ENCODE assay signal across 12 cellular contexts in the genomic region with DNA sequence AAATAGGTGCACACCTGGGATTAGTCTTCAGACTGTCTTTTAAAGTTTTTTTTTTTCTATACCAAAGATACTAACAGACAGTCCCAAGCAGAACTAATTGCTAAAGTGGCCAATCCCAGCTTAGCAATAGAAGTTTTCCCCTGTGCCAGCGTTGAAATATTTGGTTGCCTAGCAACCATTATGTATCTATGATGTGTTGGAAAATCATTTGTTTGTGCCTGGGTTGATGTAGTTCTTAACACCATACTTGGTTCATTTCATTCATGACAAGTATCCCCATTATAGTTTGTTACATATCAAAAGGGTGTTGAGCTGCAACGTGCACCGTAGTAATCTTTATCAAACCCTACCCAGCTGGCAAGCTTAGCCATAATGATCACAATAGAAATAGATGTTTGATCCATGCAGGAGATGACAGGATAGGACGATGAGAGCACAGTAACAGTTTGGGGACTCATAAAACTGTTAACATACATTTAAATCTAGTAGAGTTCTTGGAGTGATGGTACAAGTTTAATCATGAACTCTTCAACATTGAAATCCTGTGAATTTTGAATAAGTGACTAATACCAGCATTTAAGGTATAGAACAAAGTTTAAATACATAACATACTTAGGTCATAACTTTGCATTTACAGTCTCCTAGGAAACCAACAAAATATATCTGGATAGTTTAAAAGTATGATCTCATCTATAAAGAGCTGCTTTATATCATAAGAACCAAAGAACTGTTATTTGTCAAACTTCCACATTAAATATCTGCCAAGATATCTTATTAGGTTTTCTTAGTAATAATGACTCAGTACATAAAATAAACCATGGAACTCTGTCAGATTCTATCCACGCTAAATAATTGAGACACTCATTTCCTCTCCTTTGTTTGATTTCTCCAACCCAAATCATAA.
A peak's percentile ranks its signal among the peaks of the same experiment; 100 is the strongest.
DNase-seq lines count a peak whose midpoint lies in the region; ATAC-seq and TF ChIP-seq lines count a peak whose summit lies in the region.
"Had no signal": no experiment of that assay in that cellular context is flagged by ENCODE, and none has a peak within 500 bp of the region (broad histone marks: within the 10 kb centered on the region; RNA-seq: fewer than 3 reads in every experiment).

No MANE protein-coding gene starts in this region.

- no peak overlapping the region for H3K4me3 ChIP-seq in choroid plexus epithelial cell (ENCODE audit: low read depth, low read length)
- H3K4me3 ChIP-seq in left lung = no peak overlapping the region
- no peak overlapping the region for H3K4me3 ChIP-seq in ovary
- H3K4me3 ChIP-seq in spleen = no peak overlapping the region
- H3K4me3 ChIP-seq: BLaER1, skin epidermis had no signal

- DNase-seq in A172 (ENCODE audit: low spot score) = peak; percentile 51
- DNase-seq in M059J (ENCODE audit: low read depth) = peak; percentile 84
- peak; percentile 45 for DNase-seq in choroid plexus epithelial cell (ENCODE audit: low read depth)
- no peak for DNase-seq in left lung
- DNase-seq in activated gamma-delta T cell treated with Interleukin-2 at 50 U/mL for 16 hours = no peak
- no peak for DNase-seq in activated T-cell treated with anti-CD3 and anti-CD28 coated beads for 4 hours
- no peak for DNase-seq in ovary
- DNase-seq in spleen = no peak
- DNase-seq: activated CD4-positive, alpha-beta memory T cell treated with anti-CD3 and anti-CD28 coated beads, Interleukin-2, amount 10 ng/mL, durations not matched to agents 7 days and 5 days; SHP77 treated with DMSO at 0.1 percent for 48 hours had no signal

- H3K36me3 ChIP-seq in left lung (no peaks in the 10 kb centered on the region), ovary (no peaks in the 10 kb centered on the region), spleen (peaks cover 0 to 11% (median 0%) of the 10 kb centered on the region in 6 donors)

- peaks cover 0 to 3% of the 10 kb centered on the region in 2 donors for H3K4me1 ChIP-seq in left lung
- H3K4me1 ChIP-seq in ovary (ENCODE audit: insufficient read depth) = peaks cover 9% of the 10 kb centered on the region
- peaks cover 0 to 15% (median under 1%) of the 10 kb centered on the region in 6 donors for H3K4me1 ChIP-seq in spleen

- no peak for TF ChIP-seq CTCF in choroid plexus epithelial cell (conservative IDR thresholded peaks at IDR 0.05; ENCODE audit: low read depth, low read length)
- no peak for TF ChIP-seq CTCF in left lung (IDR thresholded peaks at IDR 0.05)
- no peak for TF ChIP-seq CTCF in ovary (IDR thresholded peaks at IDR 0.05)
- TF ChIP-seq CTCF in spleen (IDR thresholded peaks at IDR 0.05 in 8 of 11, conservative IDR thresholded peaks at IDR 0.05 in 3 of 11) = no peak

- H3K27ac ChIP-seq in left lung = peak overlapping the region; percentile 51 to 67
- no peak overlapping the region for H3K27ac ChIP-seq in ovary
- H3K27ac ChIP-seq in spleen = no peak overlapping the region
- H3K27ac ChIP-seq: BLaER1 had no signal

- TF ChIP-seq EP300 in ovary (IDR thresholded peaks at IDR 0.05) = no peak

- WGBS in ovary, 3 donors = 64 to 75% (median 72%) methylated on average over 5 of the region's 5 CpGs
- 80 to 88% (median 84%) methylated on average over 5 of the region's 5 CpGs for WGBS in spleen, 5 donors

- no peaks in the 10 kb centered on the region for H3K27me3 ChIP-seq in left lung
- no peaks in the 10 kb centered on the region for H3K27me3 ChIP-seq in ovary
- no peaks in the 10 kb centered on the region for H3K27me3 ChIP-seq in spleen (replicated peaks in 1 of 7)
- H3K27me3 ChIP-seq: BLaER1 had no signal

- TF ChIP-seq POLR2A in ovary (IDR thresholded peaks at IDR 0.05) (no peak), spleen (IDR thresholded peaks at IDR 0.05) (no peak)

- no peaks in the 10 kb centered on the region for H3K9me3 ChIP-seq in left lung
- no peaks in the 10 kb centered on the region for H3K9me3 ChIP-seq in ovary
- no peaks in the 10 kb centered on the region for H3K9me3 ChIP-seq in spleen

- ATAC-seq in left lung = peak; percentile 24

- intact Hi-C loops in left lung (cut with DNase I) (no loop called here), ovary (cut with DNase I) (no loop called here), spleen (cut with DNase I; ENCODE audit: low total_unique reads) (no loop called here)

Comparison
In these comparisons a context has a peak if more than half of its experiments do, and no peak if none do; other contexts are left out.
1. DNase-seq: peak in A172 (single experiment), M059J (single experiment) and choroid plexus epithelial cell (single experiment); none in left lung (0 of 2), activated gamma-delta T cell treated with Interleukin-2 at 50 U/mL for 16 hours (single experiment), activated T-cell treated with anti-CD3 and anti-CD28 coated beads for 4 hours (single experiment), ovary (0 of 5) and spleen (single experiment).
2. H3K27ac ChIP-seq: peak in left lung (2 of 2); none in ovary (0 of 2) and spleen (0 of 8).